28 cellular contexts compared by ENCODE assay signal in genomic region chr7:47258798-47259197, GRCh38.
"Had no signal": no experiment of that assay in that cellular context is flagged by ENCODE, and none has a peak within 500 bp of the region (broad histone marks: within the 10 kb centered on the region; RNA-seq: fewer than 3 reads in every experiment).

No MANE protein-coding gene starts in this region.

- H3K36me3 ChIP-seq: colonic mucosa, pancreas, prostate gland, sigmoid colon, suprapubic skin, tibial artery, upper lobe of right lung had no signal

- H3K9me3 Mint-ChIP-seq: activated CD4-positive, alpha-beta T cell treated with anti-CD3 and anti-CD28 coated beads, Interleukin-2, amount 10 ng/mL, durations not matched to agents 7 days and 5 days; activated CD8-positive, alpha-beta T cell treated with anti-CD3 and anti-CD28 coated beads for 36 hours; activated T-helper 2 cell treated with anti-CD3 and anti-CD28 coated beads, Interferon-gamma antibody, Interleukin-2, Interleukin-4, amounts not matched to agents 10 μg/mL and 5 μg/mL and 100 μg/mL, durations not matched to agents 14 hours and 24 hours and 36 hours; memory B cell; stimulated activated naive B cell treated with anti-CD40 and anti-IgM and Interleukin-4, amounts not matched to agents 10 μg/mL and 1 μg/mL and 100 μg/mL, for 72 hours had no signal

- H3K9me3 ChIP-seq: colonic mucosa, pancreas, prostate gland, sigmoid colon, suprapubic skin, tibial artery, upper lobe of right lung had no signal

- H3K4me3 ChIP-seq: colonic mucosa, pancreas, prostate gland, sigmoid colon, suprapubic skin, tibial artery, upper lobe of right lung had no signal

- H3K27ac ChIP-seq: colonic mucosa, foreskin keratinocyte, pancreas, prostate gland, suprapubic skin, tibial artery, upper lobe of right lung had no signal

- H3K4me1 ChIP-seq: colonic mucosa, foreskin keratinocyte, prostate gland had no signal

- ATAC-seq: activated CD8-positive, alpha-beta memory T cell treated with anti-CD3 and anti-CD28 coated beads, Interleukin-2, amount 10 ng/mL, durations not matched to agents 7 days and 5 days; activated CD8-positive, alpha-beta T cell treated with anti-CD3 and anti-CD28 coated beads for 36 hours; activated naive CD4-positive, alpha-beta T cell treated with anti-CD3 and anti-CD28 coated beads, Interleukin-2, amount 50 U/mL, for 72 hours; foreskin keratinocyte; left cardiac atrium; naive thymus-derived CD4-positive, alpha-beta T cell; pancreas; stimulated activated naive B cell treated with anti-CD40 and anti-IgM and Interleukin-4, amounts not matched to agents 10 μg/mL and 1 μg/mL and 100 μg/mL, for 72 hours; upper lobe of right lung; WTC11 had no signal

- H3K4me3 Mint-ChIP-seq: activated CD4-positive, alpha-beta T cell treated with anti-CD3 and anti-CD28 coated beads, Interleukin-2, amount 10 ng/mL, durations not matched to agents 7 days and 5 days; activated CD8-positive, alpha-beta memory T cell treated with anti-CD3 and anti-CD28 coated beads, Interleukin-2, amount 10 ng/mL, durations not matched to agents 7 days and 5 days; activated CD8-positive, alpha-beta T cell treated with anti-CD3 and anti-CD28 coated beads for 36 hours; memory B cell; naive thymus-derived CD4-positive, alpha-beta T cell; stimulated activated naive B cell treated with anti-CD40 and anti-IgM and Interleukin-4, amounts not matched to agents 10 μg/mL and 1 μg/mL and 100 μg/mL, for 72 hours; WTC11 had no signal

- H3K27me3 ChIP-seq: colonic mucosa, pancreas, sigmoid colon, suprapubic skin, tibial artery, upper lobe of right lung had no signal

- H3K27ac Mint-ChIP-seq: activated CD4-positive, alpha-beta T cell treated with anti-CD3 and anti-CD28 coated beads, Interleukin-2, amount 10 ng/mL, durations not matched to agents 7 days and 5 days; activated CD8-positive, alpha-beta memory T cell treated with anti-CD3 and anti-CD28 coated beads, Interleukin-2, amount 10 ng/mL, durations not matched to agents 7 days and 5 days; activated CD8-positive, alpha-beta T cell treated with anti-CD3 and anti-CD28 coated beads for 36 hours; activated naive CD4-positive, alpha-beta T cell treated with anti-CD3 and anti-CD28 coated beads, Interleukin-2, amount 50 U/mL, for 72 hours; activated T-helper 2 cell treated with anti-CD3 and anti-CD28 coated beads, Interferon-gamma antibody, Interleukin-2, Interleukin-4, amounts not matched to agents 10 μg/mL and 5 μg/mL and 100 μg/mL, durations not matched to agents 14 hours and 24 hours and 36 hours; memory B cell; naive thymus-derived CD4-positive, alpha-beta T cell; stimulated activated naive B cell treated with anti-CD40 and anti-IgM and Interleukin-4, amounts not matched to agents 10 μg/mL and 1 μg/mL and 100 μg/mL, for 72 hours; WTC11 had no signal

- H3K36me3 Mint-ChIP-seq: activated CD8-positive, alpha-beta memory T cell treated with anti-CD3 and anti-CD28 coated beads, Interleukin-2, amount 10 ng/mL, durations not matched to agents 7 days and 5 days; activated naive CD4-positive, alpha-beta T cell treated with anti-CD3 and anti-CD28 coated beads, Interleukin-2, amount 50 U/mL, for 72 hours; naive thymus-derived CD4-positive, alpha-beta T cell; WTC11 had no signal

- DNase-seq: activated CD4-positive, alpha-beta T cell treated with anti-CD3 and anti-CD28 coated beads for 1 hour; activated CD4-positive, alpha-beta T cell treated with anti-CD3 and anti-CD28 coated beads, Interleukin-2, amount 10 ng/mL, durations not matched to agents 7 days and 5 days; activated CD8-positive, alpha-beta memory T cell treated with anti-CD3 and anti-CD28 coated beads, Interleukin-2, amount 10 ng/mL, durations not matched to agents 7 days and 5 days; activated CD8-positive, alpha-beta T cell treated with anti-CD3 and anti-CD28 coated beads for 36 hours; activated naive CD4-positive, alpha-beta T cell; activated T-cell treated with anti-CD3 and anti-CD28 coated beads, Interleukin-2, amount 50 U/mL, for 48 hours; cerebellar nuclear complex; colonic mucosa; effector CD8-positive, alpha-beta T cell; left cardiac atrium; midbrain; naive thymus-derived CD4-positive, alpha-beta T cell; nucleus accumbens; pancreas; sigmoid colon; stimulated activated CD4-positive, alpha-beta T cell treated with anti-CD3 and anti-CD28 coated beads, Interleukin-15, amount 100 ng/mL, for 24 hours; stimulated activated CD4-positive, alpha-beta T cell treated with anti-CD3 and anti-CD28 coated beads, Interleukin-2, amount 100 ng/mL, for 24 hours; stimulated activated naive B cell treated with anti-CD40 and anti-IgM and Interleukin-4, amounts not matched to agents 10 μg/mL and 1 μg/mL and 100 μg/mL, for 72 hours; T-helper 2 cell; tibial artery; upper lobe of right lung had no signal
